In genomic region chr11:96306933-96307747, GRCh38 we compare ENCODE assay signal across 8 cellular contexts. TPM values are rescaled to one million over a fixed set of nuclear protein-coding genes. Genes with fewer than 3 reads are reported as not detected.
DNase-seq lines count a peak whose midpoint lies in the region; ATAC-seq and TF ChIP-seq lines count a peak whose summit lies in the region.

No MANE protein-coding gene starts in this region.

- H3K4me3 ChIP-seq in astrocyte of the cerebellum (ENCODE audit: low read depth, low read length) (peak overlapping the region; percentile 23), hepatocyte (no peak overlapping the region)

- 16% methylated on average over 10 of the region's 10 CpGs for WGBS in hepatocyte (ENCODE audit: low lambda C conversion rate, missing lambda C conversion rate)

- DNase-seq in GM04503 (ENCODE audit: low read depth) (peak; percentile 98), NCI-H2171 treated with DMSO at 0.1 percent for 48 hours (lab: John Stamatoyannopoulos, UW) (peak; percentile 67), astrocyte of the cerebellum (ENCODE audit: low read depth) (peak; percentile 98), hepatocyte (ENCODE audit: low spot score) (peak; percentile 94), putamen (ENCODE audit: low spot score) (peak; percentile 43)

- ATAC-seq in GM18868 (IDR thresholded peaks at IDR 0.05; ENCODE audit: unreplicated experiment): no peak
- ATAC-seq in GM18873 (IDR thresholded peaks at IDR 0.05; ENCODE audit: low FRiP score, unreplicated experiment): no peak
- ATAC-seq in GM18519 (IDR thresholded peaks at IDR 0.05; ENCODE audit: low FRiP score, unreplicated experiment): no peak

- no peaks in the 10 kb centered on the region for H3K9me3 ChIP-seq in hepatocyte (ENCODE audit: low read depth)

- in situ Hi-C loops in astrocyte of the cerebellum (cut with HindIII; ENCODE audit: low sequenced_read_pairs): loop anchor here (5.0 kb wide), 1 partner anchor 50 kb away; no protein-coding TSS in a partner anchor

- no peak overlapping the region for H2AFZ ChIP-seq in hepatocyte

- peak overlapping the region; percentile 74 for H3K4me2 ChIP-seq in hepatocyte

- H3K27ac ChIP-seq in hepatocyte: peak overlapping the region; percentile 83

- TF ChIP-seq CTCF in astrocyte of the cerebellum (IDR thresholded peaks at IDR 0.05; ENCODE audit: low read depth, low read length, missing control alignments) (no peak), hepatocyte (IDR thresholded peaks at IDR 0.05; ENCODE audit: poor library complexity) (no peak)

- no peaks in the 10 kb centered on the region for H3K9me2 ChIP-seq in hepatocyte (replicated peaks; ENCODE audit: insufficient read depth)

- no peaks in the 10 kb centered on the region for H3K27me3 ChIP-seq in hepatocyte

- H4K20me1 ChIP-seq in hepatocyte (ENCODE audit: insufficient read depth, poor library complexity, severe bottlenecking): no peaks in the 10 kb centered on the region

- peaks cover 67% of the 10 kb centered on the region for H3K79me2 ChIP-seq in hepatocyte

- peaks cover 54% of the 10 kb centered on the region for H3K4me1 ChIP-seq in hepatocyte (ENCODE audit: insufficient read depth)

- H3K36me3 ChIP-seq in hepatocyte (replicated peaks; ENCODE audit: insufficient read depth, low read depth): no peaks in the 10 kb centered on the region

RNA-seq across cellular contexts. Expression of gene MAML2, which starts 35.9 kb away (rescaled TPM):
- total RNA-seq in hepatocyte: 14.0 and 15.3 TPM in 2 replicates
- 4.7 and 5.8 TPM in 2 replicates for polyA plus RNA-seq in hepatocyte

Comparison
In these comparisons a context has a peak if more than half of its experiments do, and no peak if none do; other contexts are left out.
1. DNase-seq: peak in every context shown above with its lines; median percentile 98 in GM04503; 98 in astrocyte of the cerebellum; 94 in hepatocyte; 67 in NCI-H2171 treated with DMSO at 0.1 percent for 48 hours; 43 in putamen.